ENCODE assay signal across 28 cellular contexts in the genomic region with DNA sequence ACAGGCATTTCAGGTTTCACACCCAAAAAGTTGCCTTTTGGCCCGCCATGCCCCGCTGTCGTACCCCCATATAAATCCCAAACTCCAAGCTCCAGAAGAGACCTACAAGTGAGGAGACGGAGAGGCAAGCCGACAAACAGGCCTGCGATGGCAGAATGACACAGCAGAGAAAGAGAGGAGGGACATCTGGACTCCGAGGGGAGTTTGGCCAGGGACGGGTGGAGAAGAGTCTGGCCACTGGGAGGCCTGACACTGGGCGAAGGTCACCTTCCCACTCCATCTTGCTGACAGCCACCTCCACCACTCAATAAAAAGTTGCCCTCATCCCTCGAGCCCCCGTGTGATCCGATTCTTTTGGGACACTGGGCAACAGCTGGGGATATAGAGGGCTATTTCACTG. TPM values are rescaled to one million over a fixed set of nuclear protein-coding genes. Genes with fewer than 3 reads are reported as not detected.
DNase-seq lines count a peak whose midpoint lies in the region; ATAC-seq and TF ChIP-seq lines count a peak whose summit lies in the region.
"Had no signal": no experiment of that assay in that cellular context is flagged by ENCODE, and none has a peak within 500 bp of the region (broad histone marks: within the 10 kb centered on the region; RNA-seq: fewer than 3 reads in every experiment).

No MANE protein-coding gene starts in this region.

- H3K4me1 Mint-ChIP-seq in endodermal cell, result no peaks in the 10 kb centered on the region

- WGBS in endodermal cell (ENCODE audit: insufficient coverage in 1 of 2, insufficient read length in 1 of 2), 2 experiments, result 91% methylated on average over 12 of the region's 12 CpGs; no CpG with 5 or more reads in 1 of the 2 experiments
- 65 to 83% (median 69%) methylated on average over 10 to 12 of the region's 12 CpGs for WGBS in psoas muscle, 3 donors

- no peaks in the 10 kb centered on the region for H3K9me3 Mint-ChIP-seq in endodermal cell
- H3K9me3 Mint-ChIP-seq: activated naive CD4-positive, alpha-beta T cell treated with anti-CD3 and anti-CD28 coated beads, Interleukin-2, amount 50 U/mL, for 24 hours; activated T-helper 2 cell treated with anti-CD3 and anti-CD28 coated beads, Interferon-gamma antibody, Interleukin-2, Interleukin-4, amounts not matched to agents 10 μg/mL and 5 μg/mL and 100 μg/mL, durations not matched to agents 14 hours and 24 hours and 36 hours; natural killer cell treated with Interleukin-12 subunit alpha and Interleukin-12 subunit beta and Interleukin-15 and Interleukin-18, amount 100 ng/mL, for 72 hours had no signal

- H3K27ac ChIP-seq in RWPE2 (ENCODE audit: poor library complexity, severe bottlenecking) (no peak overlapping the region), endodermal cell (ENCODE audit: low read depth, low read length) (no peak overlapping the region), psoas muscle (no peak overlapping the region)
- H3K27ac ChIP-seq: right atrium auricular region, tibial nerve, VCaP had no signal

- TF ChIP-seq CTCF in RWPE2 (IDR thresholded peaks at IDR 0.05; ENCODE audit: poor library complexity, severe bottlenecking), result no peak
- no peak for TF ChIP-seq CTCF in endodermal cell (conservative IDR thresholded peaks at IDR 0.05)
- TF ChIP-seq CTCF in psoas muscle (IDR thresholded peaks at IDR 0.05), result no peak

- intact Hi-C loops in psoas muscle (cut with DNase I), result no loop called here

- H3K27ac Mint-ChIP-seq in endodermal cell, result no peak overlapping the region
- H3K27ac Mint-ChIP-seq: activated naive CD4-positive, alpha-beta T cell treated with anti-CD3 and anti-CD28 coated beads, Interleukin-2, amount 50 U/mL, for 24 hours; activated T-helper 2 cell treated with anti-CD3 and anti-CD28 coated beads, Interferon-gamma antibody, Interleukin-2, Interleukin-4, amounts not matched to agents 10 μg/mL and 5 μg/mL and 100 μg/mL, durations not matched to agents 14 hours and 24 hours and 36 hours; natural killer cell treated with Interleukin-12 subunit alpha and Interleukin-12 subunit beta and Interleukin-15 and Interleukin-18, amount 100 ng/mL, for 72 hours had no signal

- H3K4me1 ChIP-seq in RWPE2 (ENCODE audit: insufficient read depth, poor library complexity, severe bottlenecking) (peaks cover 17% of the 10 kb centered on the region), endodermal cell (ENCODE audit: control insufficient read depth, insufficient read depth, low read length) (no peaks in the 10 kb centered on the region), psoas muscle (no peaks in the 10 kb centered on the region)
- H3K4me1 ChIP-seq: BE2C, breast epithelium had no signal

- H3K9me3 ChIP-seq in RWPE2 (ENCODE audit: severe bottlenecking), result peaks cover 1% of the 10 kb centered on the region
- H3K9me3 ChIP-seq in endodermal cell (ENCODE audit: control insufficient read depth, low read length), result no peaks in the 10 kb centered on the region
- H3K9me3 ChIP-seq in psoas muscle, result no peaks in the 10 kb centered on the region
- H3K9me3 ChIP-seq: BE2C, breast epithelium, mucosa of descending colon, right atrium auricular region, tibial nerve had no signal

- ATAC-seq in RWPE2 (ENCODE audit: low read depth) (no peak), psoas muscle (peak; percentile 35 to 82 (median 76)), GM21423 (IDR thresholded peaks at IDR 0.05; ENCODE audit: unreplicated experiment) (no peak), HG02642 (IDR thresholded peaks at IDR 0.05; ENCODE audit: poor library complexity, unreplicated experiment) (no peak)
- ATAC-seq: left colon; mucosa of descending colon; natural killer cell treated with Interleukin-12 subunit alpha and Interleukin-12 subunit beta and Interleukin-15 and Interleukin-18, amount 100 ng/mL, for 72 hours; PC-3; SK-N-SH treated with all-trans-retinoic acid at 6 μM for 48 hours had no signal

- no peaks in the 10 kb centered on the region for H3K36me3 Mint-ChIP-seq in endodermal cell (ENCODE audit: low read depth)
- H3K36me3 Mint-ChIP-seq: activated naive CD4-positive, alpha-beta T cell treated with anti-CD3 and anti-CD28 coated beads, Interleukin-2, amount 50 U/mL, for 24 hours; natural killer cell treated with Interleukin-12 subunit alpha and Interleukin-12 subunit beta and Interleukin-15 and Interleukin-18, amount 100 ng/mL, for 72 hours had no signal

- H3K9ac ChIP-seq in endodermal cell (ENCODE audit: extremely low read depth, low read length, poor library complexity, severe bottlenecking), result no peak overlapping the region

- no peaks in the 10 kb centered on the region for H3K36me3 ChIP-seq in H7 (replicated peaks; ENCODE audit: control insufficient read depth, insufficient read depth, low read length)
- H3K36me3 ChIP-seq in RWPE2 (ENCODE audit: low read depth), result no peaks in the 10 kb centered on the region
- no peaks in the 10 kb centered on the region for H3K36me3 ChIP-seq in endodermal cell (ENCODE audit: control insufficient read depth, insufficient read depth, low read length)
- no peaks in the 10 kb centered on the region for H3K36me3 ChIP-seq in psoas muscle (ENCODE audit: insufficient read depth in 1 of 2, low read depth in 1 of 2)
- H3K36me3 ChIP-seq: BE2C, breast epithelium, right atrium auricular region, tibial nerve had no signal

- peak overlapping the region; percentile 23 for H3K4me3 Mint-ChIP-seq in endodermal cell
- H3K4me3 Mint-ChIP-seq: activated naive CD4-positive, alpha-beta T cell treated with anti-CD3 and anti-CD28 coated beads, Interleukin-2, amount 50 U/mL, for 24 hours; natural killer cell treated with Interleukin-12 subunit alpha and Interleukin-12 subunit beta and Interleukin-15 and Interleukin-18, amount 100 ng/mL, for 72 hours had no signal

- H3K27me3 ChIP-seq in H7 (ENCODE audit: control insufficient read depth, insufficient read depth, low read length) (no peaks in the 10 kb centered on the region), RWPE2 (ENCODE audit: insufficient read depth, poor library complexity, severe bottlenecking) (no peaks in the 10 kb centered on the region), endodermal cell (ENCODE audit: control insufficient read depth, insufficient read depth, low read length, poor library complexity, severe bottlenecking) (no peaks in the 10 kb centered on the region), psoas muscle (ENCODE audit: insufficient read depth in 3 of 3, low read length in 2 of 3) (no peaks in the 10 kb centered on the region)
- H3K27me3 ChIP-seq: BE2C, breast epithelium, right atrium auricular region, tibial nerve had no signal

- H3K27me3 Mint-ChIP-seq in endodermal cell (ENCODE audit: insufficient read depth), result no peaks in the 10 kb centered on the region
- H3K27me3 Mint-ChIP-seq: activated naive CD4-positive, alpha-beta T cell treated with anti-CD3 and anti-CD28 coated beads, Interleukin-2, amount 50 U/mL, for 24 hours; natural killer cell treated with Interleukin-12 subunit alpha and Interleukin-12 subunit beta and Interleukin-15 and Interleukin-18, amount 100 ng/mL, for 72 hours had no signal

- DNase-seq in H7 (no peak), RWPE2 (ENCODE audit: low spot score) (peak; percentile 46), endodermal cell (peak; percentile 48), psoas muscle (peak in 1 of 2 donors; percentile 48), iPS-NIHi11 (ENCODE audit: low spot score) (no peak)
- DNase-seq: ACHN; activated CD4-positive, alpha-beta T cell treated with anti-CD3 and anti-CD28 coated beads for 4 hours; amygdala; BE2C; Karpas-422; left colon; mucosa of descending colon; NCI-H2029 treated with DMSO at 0.1 percent for 48 hours; NCI-H526 treated with DMSO at 0.1 percent for 48 hours; PC-3; stimulated activated CD4-positive, alpha-beta T cell treated with anti-CD3 and anti-CD28 coated beads, Interleukin-2, amount 100 ng/mL, for 48 hours; T-helper 2 cell had no signal

- H3K4me3 ChIP-seq in H7 (ENCODE audit: insufficient read depth, low read depth, low read length), result peak overlapping the region; percentile 41
- no peak overlapping the region for H3K4me3 ChIP-seq in RWPE2 (ENCODE audit: severe bottlenecking)
- no peak overlapping the region for H3K4me3 ChIP-seq in endodermal cell (ENCODE audit: low read length)
- peak overlapping the region; percentile 49 for H3K4me3 ChIP-seq in psoas muscle
- H3K4me3 ChIP-seq: breast epithelium, mucosa of descending colon, right atrium auricular region, tibial nerve had no signal

RNA-seq across cellular contexts. Expression of gene CFH, which starts 1.9 kb away (rescaled TPM):
- not detected in 2 replicates for total RNA-seq in H7 (2014; rRNA removed; shearing (Covaris generic))
- total RNA-seq in endodermal cell (not detected), psoas muscle (10 to 100 TPM; 19.0 to 44.5 (median 32.5) TPM)
- 0.07 TPM for polyA plus RNA-seq in endodermal cell (2013, experiment 1 of 2)
- polyA plus RNA-seq in endodermal cell (2013, experiment 2 of 2), result 0.29 TPM
- 10 to 100 TPM; 12.5 to 24.2 (median 18.9) TPM for polyA plus RNA-seq in psoas muscle

RNA-seq across cellular contexts. Expression of gene KCNT2, which starts 41.8 kb away (rescaled TPM):
- total RNA-seq in H7 (2014; rRNA removed; shearing (Covaris generic)), result 7.0 and 12.3 TPM in 2 replicates
- total RNA-seq in endodermal cell (10 to 100 TPM in 1 of 2 donors, 1 to 10 TPM in 1; 9.1 to 12.1 TPM), psoas muscle (1 to 10 TPM in 1 of 4 donors, under 1 TPM in 3; 0.12 to 1.2 (median 0.35) TPM)
- polyA plus RNA-seq in endodermal cell (2013, experiment 1 of 2), result 11.0 TPM
- polyA plus RNA-seq in endodermal cell (2013, experiment 2 of 2), result 10.7 TPM
- under 1 TPM; 0.04 to 0.10 (median 0.04) TPM for polyA plus RNA-seq in psoas muscle
- total RNA-seq: activated T-helper 2 cell treated with anti-CD3 and anti-CD28 coated beads, Interferon-gamma antibody, Interleukin-2, Interleukin-4, amounts not matched to agents 10 μg/mL and 5 μg/mL and 100 μg/mL, durations not matched to agents 14 hours and 24 hours and 36 hours; HT-29; natural killer cell treated with Interleukin-12 subunit alpha and Interleukin-12 subunit beta and Interleukin-15 and Interleukin-18, amount 100 ng/mL, for 72 hours had no signal

Comparison
In these comparisons a context has a peak if more than half of its experiments do, and no peak if none do; other contexts are left out.
1. DNase-seq: peak in RWPE2 (single experiment) and endodermal cell (single experiment); none in H7 (single experiment) and iPS-NIHi11 (single experiment).
2. H3K4me3 ChIP-seq: peak in H7 (single experiment) and psoas muscle (single experiment); none in RWPE2 (single experiment) and endodermal cell (single experiment).
3. ATAC-seq: peak in psoas muscle (4 of 4); none in RWPE2 (single experiment), GM21423 (single experiment) and HG02642 (single experiment).
4. RNA of gene CFH, which starts 1.9 kb away (total RNA-seq): 19.0 to 44.5 TPM in psoas muscle; not detected in endodermal cell and not detected in H7; every median in the first group is over 10 times any median in the second.